In genomic region chr7:106752345-106752744, GRCh38 we compare ENCODE assay signal across 17 cellular contexts.
"Had no signal": no experiment of that assay in that cellular context is flagged by ENCODE, and none has a peak within 500 bp of the region (broad histone marks: within the 10 kb centered on the region; RNA-seq: fewer than 3 reads in every experiment).

No MANE protein-coding gene starts in this region.

- H3K27ac Mint-ChIP-seq: activated CD4-positive, alpha-beta memory T cell treated with anti-CD3 and anti-CD28 coated beads, Interleukin-2, amount 10 ng/mL, durations not matched to agents 7 days and 5 days; activated CD4-positive, alpha-beta T cell treated with anti-CD3 and anti-CD28 coated beads, Interleukin-2, amount 10 ng/mL, durations not matched to agents 24 days and 14 days; activated naive CD8-positive, alpha-beta T cell treated with anti-CD3 and anti-CD28 coated beads, Interleukin-2, amount 50 U/mL, for 24 hours; activated T-helper 1 cell treated with anti-CD3 and anti-CD28 coated beads, Interleukin-12 subunit alpha, Interleukin-12 subunit beta, Interleukin-2, Interleukin-4 antibody, amounts not matched to agents 30 ng/mL and 10 ng/mL and 1 ng/mL, durations not matched to agents 14 hours and 24 hours and 36 hours; nephron had no signal

- H3K4me3 ChIP-seq: cardiac muscle cell, spleen had no signal

- H3K4me3 Mint-ChIP-seq: activated CD4-positive, alpha-beta memory T cell treated with anti-CD3 and anti-CD28 coated beads, Interleukin-2, amount 10 ng/mL, durations not matched to agents 7 days and 5 days; activated CD4-positive, alpha-beta T cell treated with anti-CD3 and anti-CD28 coated beads, Interleukin-2, amount 10 ng/mL, durations not matched to agents 24 days and 14 days; activated naive CD8-positive, alpha-beta T cell treated with anti-CD3 and anti-CD28 coated beads, Interleukin-2, amount 50 U/mL, for 24 hours; activated T-helper 1 cell treated with anti-CD3 and anti-CD28 coated beads, Interleukin-12 subunit alpha, Interleukin-12 subunit beta, Interleukin-2, Interleukin-4 antibody, amounts not matched to agents 30 ng/mL and 10 ng/mL and 1 ng/mL, durations not matched to agents 14 hours and 24 hours and 36 hours; nephron had no signal

- H3K36me3 ChIP-seq: cardiac muscle cell, spleen had no signal

- ATAC-seq: activated CD4-positive, CD25-positive, alpha-beta regulatory T cell treated with anti-CD3 and anti-CD28 coated beads, Interleukin-2, amount 50 U/mL, for 24 hours; activated naive CD8-positive, alpha-beta T cell treated with anti-CD3 and anti-CD28 coated beads, Interleukin-2, amount 50 U/mL, for 24 hours; esophagus mucosa had no signal

- H3K27ac ChIP-seq: cardiac muscle cell, spleen had no signal

- H3K27me3 ChIP-seq: cardiac muscle cell, spleen had no signal

- H3K4me1 Mint-ChIP-seq: activated CD4-positive, alpha-beta memory T cell treated with anti-CD3 and anti-CD28 coated beads, Interleukin-2, amount 10 ng/mL, durations not matched to agents 7 days and 5 days; activated CD4-positive, alpha-beta T cell treated with anti-CD3 and anti-CD28 coated beads, Interleukin-2, amount 10 ng/mL, durations not matched to agents 24 days and 14 days; activated naive CD8-positive, alpha-beta T cell treated with anti-CD3 and anti-CD28 coated beads, Interleukin-2, amount 50 U/mL, for 24 hours; nephron had no signal

- DNase-seq: activated CD4-positive, alpha-beta memory T cell treated with anti-CD3 and anti-CD28 coated beads, Interleukin-2, amount 10 ng/mL, durations not matched to agents 7 days and 5 days; activated CD4-positive, alpha-beta T cell treated with anti-CD3 and anti-CD28 coated beads, Interleukin-2, amount 10 ng/mL, durations not matched to agents 24 days and 14 days; activated gamma-delta T cell; activated naive CD4-positive, alpha-beta T cell treated with anti-CD3 and anti-CD28 coated beads, Interleukin-2, amount 50 U/mL, for 16 hours; activated naive CD8-positive, alpha-beta T cell treated with anti-CD3 and anti-CD28 coated beads, Interleukin-2, amount 50 U/mL, for 24 hours; dermis blood vessel endothelial cell; effector memory CD4-positive, alpha-beta T cell; foreskin melanocyte; midbrain; spleen; stimulated activated CD4-positive, alpha-beta T cell treated with anti-CD3 and anti-CD28 coated beads, Interleukin-4, amount 100 ng/mL, for 1 hour; stimulated activated naive CD4-positive, alpha-beta T cell treated with Interleukin-2 at 50 U/mL for 16 hours had no signal

- H3K9me3 Mint-ChIP-seq: activated T-helper 1 cell treated with anti-CD3 and anti-CD28 coated beads, Interleukin-12 subunit alpha, Interleukin-12 subunit beta, Interleukin-2, Interleukin-4 antibody, amounts not matched to agents 30 ng/mL and 10 ng/mL and 1 ng/mL, durations not matched to agents 14 hours and 24 hours and 36 hours; nephron had no signal
